ENCODE assay signal across 18 cellular contexts in the genomic region with DNA sequence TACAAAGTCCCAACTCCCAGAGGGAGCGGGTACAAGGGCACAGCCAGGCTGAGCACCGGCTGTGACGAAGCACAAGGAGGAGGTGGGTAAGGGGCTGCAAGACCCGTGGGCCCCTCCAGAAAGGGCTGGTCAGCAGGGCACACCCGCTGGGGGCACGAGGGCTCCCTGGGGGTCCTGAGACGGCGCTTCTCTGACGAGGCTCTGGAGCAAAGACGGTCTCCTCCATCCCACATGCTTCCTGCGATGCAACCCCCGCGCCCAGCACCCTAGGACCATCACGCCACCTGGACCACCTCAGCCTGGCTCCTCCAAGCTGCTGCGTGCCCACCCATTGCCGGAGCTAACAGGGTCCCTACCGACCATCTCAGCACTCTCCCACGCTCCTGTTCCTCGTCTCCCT. TPM values are rescaled to one million over a fixed set of nuclear protein-coding genes. Genes with fewer than 3 reads are reported as not detected.
DNase-seq lines count a peak whose midpoint lies in the region; ATAC-seq and TF ChIP-seq lines count a peak whose summit lies in the region.
"Had no signal": no experiment of that assay in that cellular context is flagged by ENCODE, and none has a peak within 500 bp of the region (broad histone marks: within the 10 kb centered on the region; RNA-seq: fewer than 3 reads in every experiment).

No MANE protein-coding gene starts in this region.

- 0 out of 6 replicates have a peak, but pooled peaks of 1 of the 3 experiments have one; percentile 3 for TF ChIP-seq CTCF in HCT116 (IDR thresholded peaks at IDR 0.05 in 2 of 3, conservative IDR thresholded peaks at IDR 0.05 in 1 of 3; ENCODE audit: borderline replicate concordance in 1 of 3, insufficient read depth in 1 of 3, low read depth in 2 of 3, low read length in 2 of 3)
- no peak for TF ChIP-seq CTCF in osteoblast (IDR thresholded peaks at IDR 0.05; ENCODE audit: extremely low read depth, low read depth, low read length)

- peaks cover 83% of the 10 kb centered on the region for H3K4me1 Mint-ChIP-seq in stimulated activated naive CD8-positive, alpha-beta T cell treated with anti-CD3 and anti-CD28 coated beads, Interleukin-15, Interleukin-2, amounts not matched to agents 100 ng/mL and 50 ng/mL, for 24 hours (ENCODE audit: low read depth)
- peaks cover 53% of the 10 kb centered on the region for H3K4me1 Mint-ChIP-seq in activated T-helper 2 cell treated with anti-CD3 and anti-CD28 coated beads, Interferon-gamma antibody, Interleukin-2, Interleukin-4, amounts not matched to agents 10 μg/mL and 5 μg/mL and 100 μg/mL, durations not matched to agents 14 hours and 24 hours and 36 hours (ENCODE audit: low read depth)
- H3K4me1 Mint-ChIP-seq in T-cell: peaks cover 51 to 62% (median 59%) of the 10 kb centered on the region in 3 donors

- H4K20me1 ChIP-seq in HCT116 (ENCODE audit: insufficient read depth) (no peaks in the 10 kb centered on the region), osteoblast (ENCODE audit: insufficient read depth, low read length) (peaks cover 28% of the 10 kb centered on the region)
- H4K20me1 ChIP-seq: BLaER1 had no signal

- no peak for ATAC-seq in stimulated activated naive CD8-positive, alpha-beta T cell treated with anti-CD3 and anti-CD28 coated beads, Interleukin-15, Interleukin-2, amounts not matched to agents 100 U/mL and 50 U/mL, for 24 hours
- no peak for ATAC-seq in HCT116
- no peak for ATAC-seq in HG03139 (IDR thresholded peaks at IDR 0.05; ENCODE audit: unreplicated experiment)
- ATAC-seq in T-cell (replicated peaks in 1 of 4): no peak
- ATAC-seq: Right ventricle myocardium inferior had no signal

- peaks cover 35 to 46% of the 10 kb centered on the region in 2 experiments for H3K4me1 ChIP-seq in HCT116 (ENCODE audit: control insufficient read depth in 1 of 2, insufficient read depth in 2 of 2, low read length in 2 of 2)
- H3K4me1 ChIP-seq in osteoblast (ENCODE audit: insufficient read depth, low read length): peaks cover 17% of the 10 kb centered on the region

- no peak overlapping the region for H3K9ac ChIP-seq in HCT116 (ENCODE audit: low read length)
- H3K9ac ChIP-seq: BLaER1 had no signal

- RAD21 ChIA-PET in HCT116 (lab: Charles Lee; ENCODE audit: low non-redundant PET in 1 of 2, low total read pairs in 2 of 2, uncharacterized antibody in 2 of 2, unreplicated experiment in 2 of 2): no interaction called here

- peaks cover 21% of the 10 kb centered on the region for H3K36me3 Mint-ChIP-seq in stimulated activated naive CD8-positive, alpha-beta T cell treated with anti-CD3 and anti-CD28 coated beads, Interleukin-15, Interleukin-2, amounts not matched to agents 100 ng/mL and 50 ng/mL, for 24 hours (ENCODE audit: low read depth)
- H3K36me3 Mint-ChIP-seq in activated T-helper 2 cell treated with anti-CD3 and anti-CD28 coated beads, Interferon-gamma antibody, Interleukin-2, Interleukin-4, amounts not matched to agents 10 μg/mL and 5 μg/mL and 100 μg/mL, durations not matched to agents 14 hours and 24 hours and 36 hours (ENCODE audit: low read depth): peaks cover 7% of the 10 kb centered on the region
- no peaks in the 10 kb centered on the region for H3K36me3 Mint-ChIP-seq in T-cell

- TF ChIP-seq POLR2A in HCT116 (IDR thresholded peaks at IDR 0.05; ENCODE audit: borderline replicate concordance, extremely low read depth, insufficient read depth, insufficient read length): no peak

- no peaks in the 10 kb centered on the region for H3K9me3 Mint-ChIP-seq in stimulated activated naive CD8-positive, alpha-beta T cell treated with anti-CD3 and anti-CD28 coated beads, Interleukin-15, Interleukin-2, amounts not matched to agents 100 ng/mL and 50 ng/mL, for 24 hours
- no peaks in the 10 kb centered on the region for H3K9me3 Mint-ChIP-seq in activated T-helper 2 cell treated with anti-CD3 and anti-CD28 coated beads, Interferon-gamma antibody, Interleukin-2, Interleukin-4, amounts not matched to agents 10 μg/mL and 5 μg/mL and 100 μg/mL, durations not matched to agents 14 hours and 24 hours and 36 hours
- no peaks in the 10 kb centered on the region for H3K9me3 Mint-ChIP-seq in T-cell
- H3K9me3 Mint-ChIP-seq: CD8-positive, alpha-beta memory T cell had no signal

- H3K27me3 Mint-ChIP-seq in stimulated activated naive CD8-positive, alpha-beta T cell treated with anti-CD3 and anti-CD28 coated beads, Interleukin-15, Interleukin-2, amounts not matched to agents 100 ng/mL and 50 ng/mL, for 24 hours: no peaks in the 10 kb centered on the region
- H3K27me3 Mint-ChIP-seq in activated T-helper 2 cell treated with anti-CD3 and anti-CD28 coated beads, Interferon-gamma antibody, Interleukin-2, Interleukin-4, amounts not matched to agents 10 μg/mL and 5 μg/mL and 100 μg/mL, durations not matched to agents 14 hours and 24 hours and 36 hours (ENCODE audit: low read depth): no peaks in the 10 kb centered on the region
- no peaks in the 10 kb centered on the region for H3K27me3 Mint-ChIP-seq in T-cell

- POLR2A ChIA-PET in HCT116 (lab: Charles Lee) (interaction anchor here (2.1 kb wide), 1 partner anchor 25 kb away, joined by 5 read pairs; a partner anchor contains a TSS), T-cell (lab: Charles Lee) (interaction anchor here in 1 of 2 donors (0.6 kb wide), 1 partner anchor 94 kb away, joined by 3 read pairs; no protein-coding TSS in a partner anchor)

- peak overlapping the region; percentile 76 for H3K4me2 ChIP-seq in HCT116 (ENCODE audit: low read length)
- H3K4me2 ChIP-seq in osteoblast (ENCODE audit: insufficient read depth, low read length): no peak overlapping the region
- H3K4me2 ChIP-seq: BLaER1 had no signal

- no peak for DNase-seq in stimulated activated naive CD8-positive, alpha-beta T cell treated with anti-CD3 and anti-CD28 coated beads, Interleukin-15, Interleukin-2, amounts not matched to agents 100 U/mL and 50 U/mL, for 24 hours
- DNase-seq in HCT116 (ENCODE audit: low read depth, low spot score) (no peak), osteoblast (ENCODE audit: insufficient read length, low spot score, missing footprints) (peak; percentile 63), T-cell (no peak), HK-2 (ENCODE audit: unreplicated experiment) (no peak)
- no peak for DNase-seq in activated T-helper 2 cell treated with anti-CD3 and anti-CD28 coated beads, Interferon-gamma antibody, Interleukin-2, Interleukin-4, amounts not matched to agents 10 μg/mL and 5 μg/mL and 100 μg/mL, durations not matched to agents 14 hours and 24 hours and 36 hours (ENCODE audit: low spot score)
- DNase-seq: CD8-positive, alpha-beta memory T cell; Kasumi-1; NCI-H1694; NCI-H2081; NCI-H2171; NCI-H524 treated with DMSO at 0.1 percent for 48 hours; Peyer's patch had no signal

- no peaks in the 10 kb centered on the region for H3K9me3 ChIP-seq in HCT116 (ENCODE audit: control insufficient read depth in 1 of 2, insufficient read depth in 1 of 2, low read depth in 1 of 2, low read length in 2 of 2)
- no peaks in the 10 kb centered on the region for H3K9me3 ChIP-seq in osteoblast (ENCODE audit: low read depth, low read length)
- H3K9me3 ChIP-seq: BLaER1, Peyer's patch, SJSA1 had no signal

- H2AFZ ChIP-seq in HCT116 (ENCODE audit: low read depth, low read length, poor library complexity, severe bottlenecking) (no peak overlapping the region), osteoblast (ENCODE audit: low read length) (no peak overlapping the region)

- H3K27me3 ChIP-seq in HCT116 (ENCODE audit: insufficient read depth, low read length) (no peaks in the 10 kb centered on the region), osteoblast (ENCODE audit: insufficient read depth, low read length) (no peaks in the 10 kb centered on the region)
- H3K27me3 ChIP-seq: BLaER1, Peyer's patch, SJSA1 had no signal

- H3K79me2 ChIP-seq in HCT116 (ENCODE audit: insufficient read depth, low read length) (peaks cover 9% of the 10 kb centered on the region; the same call in 1 of the 2 replicates), osteoblast (ENCODE audit: insufficient read depth, low read length) (peaks cover 15% of the 10 kb centered on the region)

- H3K27ac Mint-ChIP-seq in stimulated activated naive CD8-positive, alpha-beta T cell treated with anti-CD3 and anti-CD28 coated beads, Interleukin-15, Interleukin-2, amounts not matched to agents 100 ng/mL and 50 ng/mL, for 24 hours: peak overlapping the region; percentile 37
- H3K27ac Mint-ChIP-seq in activated T-helper 2 cell treated with anti-CD3 and anti-CD28 coated beads, Interferon-gamma antibody, Interleukin-2, Interleukin-4, amounts not matched to agents 10 μg/mL and 5 μg/mL and 100 μg/mL, durations not matched to agents 14 hours and 24 hours and 36 hours: peak overlapping the region; percentile 3
- H3K27ac Mint-ChIP-seq in T-cell: no peak overlapping the region

- intact Hi-C loops in HCT116 (cut with micrococcal nuclease): no loop called here
- intact Hi-C loops in activated T-helper 2 cell treated with anti-CD3 and anti-CD28 coated beads, Interferon-gamma antibody, Interleukin-2, Interleukin-4, amounts not matched to agents 10 μg/mL and 5 μg/mL and 100 μg/mL, durations not matched to agents 14 hours and 24 hours and 36 hours (cut with micrococcal nuclease): no loop called here

- H3K4me3 Mint-ChIP-seq in stimulated activated naive CD8-positive, alpha-beta T cell treated with anti-CD3 and anti-CD28 coated beads, Interleukin-15, Interleukin-2, amounts not matched to agents 100 ng/mL and 50 ng/mL, for 24 hours: no peak overlapping the region
- H3K4me3 Mint-ChIP-seq in activated T-helper 2 cell treated with anti-CD3 and anti-CD28 coated beads, Interferon-gamma antibody, Interleukin-2, Interleukin-4, amounts not matched to agents 10 μg/mL and 5 μg/mL and 100 μg/mL, durations not matched to agents 14 hours and 24 hours and 36 hours (ENCODE audit: low read depth): no peak overlapping the region
- no peak overlapping the region for H3K4me3 Mint-ChIP-seq in T-cell

- H3K36me3 ChIP-seq in HCT116 (ENCODE audit: control insufficient read depth in 1 of 2, insufficient read depth in 2 of 2, low read length in 2 of 2) (peaks cover 8 to 9% of the 10 kb centered on the region in 2 experiments; a peak in 3 of 4 replicates), osteoblast (ENCODE audit: insufficient read depth, low read length) (peaks cover 27% of the 10 kb centered on the region)
- H3K36me3 ChIP-seq: Peyer's patch had no signal

- no TSS peak for BruUV-seq in HCT116 (replicated peaks; lab: Mats Ljungman, UMichigan)

- H3K27ac ChIP-seq in HCT116 (ENCODE audit: low read depth, low read length) (peak overlapping the region; percentile 75), osteoblast (ENCODE audit: low read depth, low read length) (no peak overlapping the region)
- H3K27ac ChIP-seq: BLaER1, Peyer's patch, SJSA1 had no signal

- H3K4me3 ChIP-seq in HCT116 (replicated peaks in 1 of 2; ENCODE audit: low read depth in 1 of 2, low read length in 2 of 2) (no peak overlapping the region), osteoblast (ENCODE audit: insufficient read depth, low read length) (no peak overlapping the region)
- H3K4me3 ChIP-seq: BLaER1, Peyer's patch, SJSA1 had no signal

- H3K9me2 ChIP-seq in HCT116 (ENCODE audit: insufficient read depth): no peaks in the 10 kb centered on the region

- TF ChIP-seq RAD21 in HCT116 (IDR thresholded peaks at IDR 0.05; ENCODE audit: low read depth): no peak

- CTCF ChIA-PET in HCT116 (lab: Charles Lee) (interaction anchor here (1.0 kb wide), 1 partner anchor 173 kb away, joined by 3 read pairs; no protein-coding TSS in a partner anchor), T-cell (lab: Charles Lee) (interaction anchor here in 1 of 2 donors (0.6 kb wide), 1 partner anchor 196 kb away, joined by 3 read pairs; no protein-coding TSS in a partner anchor)

RNA-seq across cellular contexts. Expression of a gene that starts 8.7 kb away (rescaled TPM):
- total RNA-seq in HCT116 (2021; ENCODE audit: unreplicated experiment) (143 TPM), osteoblast (21.0 and 25.9 TPM in 2 replicates), T-cell (100 to 1,000 TPM in 3 of 5 donors, 10 to 100 TPM in 2; 86.4 to 127 (median 103) TPM)
- polyA plus RNA-seq in HCT116 (2012): 99.2 and 103 TPM in 2 replicates
- total RNA-seq in activated T-helper 2 cell treated with anti-CD3 and anti-CD28 coated beads, Interferon-gamma antibody, Interleukin-2, Interleukin-4, amounts not matched to agents 10 μg/mL and 5 μg/mL and 100 μg/mL, durations not matched to agents 14 hours and 24 hours and 36 hours: 51.7 and 53.1 TPM in 2 replicates

RNA-seq across cellular contexts. Expression of a gene that starts 24.9 kb away (rescaled TPM):
- total RNA-seq in HCT116 (2021; ENCODE audit: unreplicated experiment) (445 TPM), osteoblast (129 and 222 TPM in 2 replicates), T-cell (10 to 100 TPM; 31.9 to 47.3 (median 40.9) TPM)
- 422 and 492 TPM in 2 replicates for polyA plus RNA-seq in HCT116 (2012)
- 187 and 200 TPM in 2 replicates for total RNA-seq in activated T-helper 2 cell treated with anti-CD3 and anti-CD28 coated beads, Interferon-gamma antibody, Interleukin-2, Interleukin-4, amounts not matched to agents 10 μg/mL and 5 μg/mL and 100 μg/mL, durations not matched to agents 14 hours and 24 hours and 36 hours

Comparison
In these comparisons a context has a peak if more than half of its experiments do, and no peak if none do; other contexts are left out.
1. H3K27ac Mint-ChIP-seq: peak in stimulated activated naive CD8-positive, alpha-beta T cell treated with anti-CD3 and anti-CD28 coated beads, Interleukin-15, Interleukin-2, amounts not matched to agents 100 ng/mL and 50 ng/mL, for 24 hours (single experiment) and activated T-helper 2 cell treated with anti-CD3 and anti-CD28 coated beads, Interferon-gamma antibody, Interleukin-2, Interleukin-4, amounts not matched to agents 10 μg/mL and 5 μg/mL and 100 μg/mL, durations not matched to agents 14 hours and 24 hours and 36 hours (single experiment); none in T-cell (0 of 2).